Comparison of ENCODE assay signal across 1 cellular context in the genomic region with DNA sequence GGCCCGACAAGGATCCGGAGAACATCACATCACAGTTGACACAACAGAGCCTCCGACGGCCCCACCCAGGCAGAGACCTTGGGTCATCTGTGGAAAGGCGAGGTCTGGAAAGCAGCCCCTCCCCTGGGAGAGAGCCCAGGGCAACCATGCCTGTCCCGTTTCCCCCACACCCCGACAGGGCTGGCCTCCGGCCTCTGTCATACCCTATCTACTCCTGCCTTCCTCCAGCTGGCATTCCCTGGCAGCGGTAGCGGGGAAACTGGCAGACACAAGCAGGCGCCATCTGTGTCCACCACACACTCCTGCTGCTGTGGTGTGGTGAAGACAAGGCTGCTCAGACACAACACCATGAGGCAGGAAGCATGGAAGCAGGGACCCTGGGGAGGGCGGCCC. TPM values are rescaled to one million over a fixed set of nuclear protein-coding genes. Genes with fewer than 3 reads are reported as not detected.
"Had no signal": no experiment of that assay in that cellular context is flagged by ENCODE, and none has a peak within 500 bp of the region (broad histone marks: within the 10 kb centered on the region; RNA-seq: fewer than 3 reads in every experiment).

No MANE protein-coding gene starts in this region.

RNA-seq across cellular contexts. Expression of a gene that starts 33.3 kb away (rescaled TPM):
- polyA plus RNA-seq: naive thymus-derived CD8-positive, alpha-beta T cell had no signal
